9 cellular contexts compared by ENCODE assay signal in the genomic region with DNA sequence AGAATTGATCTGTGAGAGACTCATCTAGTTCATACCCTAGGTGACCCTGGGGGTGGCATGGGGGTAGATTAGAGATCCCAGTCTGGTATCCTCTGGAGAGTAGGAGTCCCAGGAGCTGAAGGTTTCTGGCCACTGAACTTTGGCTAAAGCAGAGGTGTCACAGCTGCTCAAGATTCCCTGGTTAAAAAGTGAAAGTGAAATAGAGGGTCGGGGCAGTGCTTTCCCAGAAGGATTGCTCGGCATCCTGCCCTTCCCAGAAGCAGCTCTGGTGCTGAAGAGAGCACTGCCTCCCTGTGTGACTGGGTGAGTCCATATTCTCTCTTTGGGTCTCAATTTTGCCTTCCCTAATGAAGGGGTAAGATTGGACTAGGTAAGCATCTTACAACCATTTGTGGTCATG. TPM values are rescaled to one million over a fixed set of nuclear protein-coding genes. Genes with fewer than 3 reads are reported as not detected.
DNase-seq lines count a peak whose midpoint lies in the region; ATAC-seq and TF ChIP-seq lines count a peak whose summit lies in the region.
"Had no signal": no experiment of that assay in that cellular context is flagged by ENCODE, and none has a peak within 500 bp of the region (broad histone marks: within the 10 kb centered on the region; RNA-seq: fewer than 3 reads in every experiment).

No MANE protein-coding gene starts in this region.

- TF ChIP-seq CTCF in mesothelial cell of epicardium (IDR thresholded peaks at IDR 0.05; ENCODE audit: unreplicated experiment) (no peak), upper lobe of left lung (IDR thresholded peaks at IDR 0.05) (no peak)

- peaks cover 15% of the 10 kb centered on the region for H3K36me3 Mint-ChIP-seq in activated naive CD4-positive, alpha-beta T cell treated with anti-CD3 and anti-CD28 coated beads for 36 hours (ENCODE audit: low read depth)
- peaks cover 12% of the 10 kb centered on the region for H3K36me3 Mint-ChIP-seq in mesothelial cell of epicardium

- no peaks in the 10 kb centered on the region for H3K9me3 Mint-ChIP-seq in activated naive CD4-positive, alpha-beta T cell treated with anti-CD3 and anti-CD28 coated beads for 36 hours
- no peaks in the 10 kb centered on the region for H3K9me3 Mint-ChIP-seq in mesothelial cell of epicardium

- CTCF ChIA-PET in activated naive CD4-positive, alpha-beta T cell treated with anti-CD3 and anti-CD28 coated beads for 36 hours (lab: Charles Lee), result interaction anchor here (1.8 to 2.5 kb wide), 4 partner anchors 14 to 92 kb away, joined by 4 to 9 read pairs (median 6); no protein-coding TSS in a partner anchor

- H3K4me3 Mint-ChIP-seq in activated naive CD4-positive, alpha-beta T cell treated with anti-CD3 and anti-CD28 coated beads for 36 hours, result peak overlapping the region; percentile 42
- no peak overlapping the region for H3K4me3 Mint-ChIP-seq in mesothelial cell of epicardium

- H3K27ac ChIP-seq in caudate nucleus (ENCODE audit: low read depth, low read length) (peak overlapping the region; percentile 65), upper lobe of left lung (peak overlapping the region; percentile 79 to 88 (median 82))

- peak overlapping the region in 3 of 4 donors; percentile 30 to 43 (median 38) for H3K4me3 ChIP-seq in upper lobe of left lung

- TF ChIP-seq POLR2A in upper lobe of left lung (IDR thresholded peaks at IDR 0.05), result no peak

- ATAC-seq in upper lobe of left lung (ENCODE audit: low FRiP score in 2 of 2), result peak in 1 of 2 donors; percentile 37
- ATAC-seq in GM21367 (IDR thresholded peaks at IDR 0.05; ENCODE audit: unreplicated experiment), result no peak

- TF ChIP-seq EP300 in upper lobe of left lung (IDR thresholded peaks at IDR 0.05), result no peak

- peaks cover 27 to 31% (median 28%) of the 10 kb centered on the region in 4 donors for H3K4me1 ChIP-seq in upper lobe of left lung

- DNase-seq in activated naive CD4-positive, alpha-beta T cell treated with anti-CD3 and anti-CD28 coated beads for 36 hours, result no peak
- DNase-seq in activated naive CD4-positive, alpha-beta T cell (lab: John Stamatoyannopoulos, UW), result no peak
- DNase-seq in caudate nucleus (lab: John Stamatoyannopoulos, UW) (no peak), mesothelial cell of epicardium (ENCODE audit: low spot score in 2 of 2, unreplicated experiment in 2 of 2) (no peak), upper lobe of left lung (peak in 1 of 2 donors; percentile 48), posterior cingulate gyrus (no peak), NCI-H2227 treated with DMSO at 0.1 percent for 48 hours (lab: John Stamatoyannopoulos, UW) (no peak)
- DNase-seq: stimulated activated CD4-positive, alpha-beta T cell treated with anti-CD3 and anti-CD28 coated beads, Interleukin-4, amount 100 ng/mL, for 24 hours had no signal

- no peaks in the 10 kb centered on the region for H3K27me3 Mint-ChIP-seq in activated naive CD4-positive, alpha-beta T cell treated with anti-CD3 and anti-CD28 coated beads for 36 hours (ENCODE audit: low read depth)
- H3K27me3 Mint-ChIP-seq in mesothelial cell of epicardium (ENCODE audit: low read depth), result no peaks in the 10 kb centered on the region

- no peaks in the 10 kb centered on the region for H3K9me3 ChIP-seq in upper lobe of left lung

- H3K27ac Mint-ChIP-seq in activated naive CD4-positive, alpha-beta T cell treated with anti-CD3 and anti-CD28 coated beads for 36 hours, result peak overlapping the region; percentile 74
- peak overlapping the region; percentile 40 for H3K27ac Mint-ChIP-seq in mesothelial cell of epicardium

- H3K36me3 ChIP-seq in upper lobe of left lung, result peaks cover 18 to 49% (median 30%) of the 10 kb centered on the region in 4 donors

- H3K4me1 Mint-ChIP-seq in activated naive CD4-positive, alpha-beta T cell treated with anti-CD3 and anti-CD28 coated beads for 36 hours (ENCODE audit: low read depth), result peaks cover 23% of the 10 kb centered on the region
- peaks cover 15% of the 10 kb centered on the region for H3K4me1 Mint-ChIP-seq in mesothelial cell of epicardium

- H3K27me3 ChIP-seq in upper lobe of left lung, result no peaks in the 10 kb centered on the region

- 13 to 18% methylated on average over 2 of the region's 2 CpGs for WGBS in upper lobe of left lung, 2 donors

- intact Hi-C loops in activated naive CD4-positive, alpha-beta T cell treated with anti-CD3 and anti-CD28 coated beads for 36 hours (cut with micrococcal nuclease), result no loop called here
- intact Hi-C loops in posterior cingulate gyrus (cut with DNase I), result no loop called here

RNA-seq across cellular contexts. Expression of a gene that starts 0.7 kb away (rescaled TPM):
- 1 to 10 TPM; 4.1 to 5.4 TPM for total RNA-seq in activated naive CD4-positive, alpha-beta T cell treated with anti-CD3 and anti-CD28 coated beads for 36 hours
- total RNA-seq in mesothelial cell of epicardium (18.4 to 20.9 TPM (median 18.6 TPM) in 3 replicates), upper lobe of left lung (10 to 100 TPM in 4 of 6 donors, 1 to 10 TPM in 2; 4.6 to 45.1 (median 16.9) TPM)
